Comparison of ENCODE assay signal across 8 cellular contexts in genomic region chr3:113514265-113514769, GRCh38. TPM values are rescaled to one million over a fixed set of nuclear protein-coding genes. Genes with fewer than 3 reads are reported as not detected.
DNase-seq lines count a peak whose midpoint lies in the region; ATAC-seq and TF ChIP-seq lines count a peak whose summit lies in the region.

No MANE protein-coding gene starts in this region.

- CTCF ChIA-PET in Caco-2 (lab: Charles Lee), result interaction anchor here (1.0 to 3.2 kb wide), 4 partner anchors 43 to 113 kb away, joined by 5 to 55 read pairs (median 15); no protein-coding TSS in a partner anchor

- H3K27ac Mint-ChIP-seq in Caco-2 (ENCODE audit: unreplicated experiment), result no peak overlapping the region

- BruUV-seq in Caco-2 (replicated peaks; lab: Mats Ljungman, UMichigan), result TSS peak; percentile 45

- H3K36me3 ChIP-seq in Caco-2 (ENCODE audit: control insufficient read depth, insufficient read depth, low read length), result no peaks in the 10 kb centered on the region
- no peaks in the 10 kb centered on the region for H3K36me3 ChIP-seq in breast epithelium
- no peaks in the 10 kb centered on the region for H3K36me3 ChIP-seq in mesodermal cell (ENCODE audit: control insufficient read depth, insufficient read depth, low read length)

- H3K9me3 ChIP-seq in Caco-2 (no peaks in the 10 kb centered on the region), breast epithelium (no peaks in the 10 kb centered on the region), mesodermal cell (ENCODE audit: control insufficient read depth, low read length) (peaks cover 7% of the 10 kb centered on the region)

- POLR2A ChIA-PET in Caco-2 (lab: Charles Lee), result interaction anchor here (0.5 to 1.4 kb wide), 5 partner anchors 64 to 479 kb away, joined by 3 to 7 read pairs (median 4); partner anchors contain the start of genes ATP6V1A and NAA50

- H3K4me3 ChIP-seq in Caco-2 (ENCODE audit: low read depth, low read length) (peak overlapping the region; percentile 83), breast epithelium (peak overlapping the region; percentile 70 to 95 (median 72)), mesodermal cell (ENCODE audit: extremely low read depth, insufficient read depth, low read length, poor library complexity, severe bottlenecking) (peak overlapping the region; percentile 70)

- intact Hi-C loops in Caco-2 (cut with micrococcal nuclease; ENCODE audit: unreplicated experiment), result no loop called here
- intact Hi-C loops in breast epithelium (cut with DNase I; ENCODE audit: low total_unique reads), result no loop called here

- TF ChIP-seq CTCF in Caco-2 (IDR thresholded peaks at IDR 0.05; ENCODE audit: insufficient read depth in 1 of 2, low read depth in 1 of 2, low read length in 1 of 2, severe bottlenecking in 1 of 2, unreplicated experiment in 1 of 2) (no peak), breast epithelium (IDR thresholded peaks at IDR 0.05) (no peak)

- H3K4me3 Mint-ChIP-seq in Caco-2 (ENCODE audit: unreplicated experiment), result no peak overlapping the region

- peaks cover 8% of the 10 kb centered on the region for H3K4me1 Mint-ChIP-seq in Caco-2 (ENCODE audit: low read depth, unreplicated experiment)

- 0% methylated on average over 8 to 9 of the region's 9 CpGs for WGBS in mesodermal cell (ENCODE audit: insufficient coverage in 2 of 2), 2 experiments

- H3K9me3 Mint-ChIP-seq in Caco-2 (ENCODE audit: unreplicated experiment), result no peaks in the 10 kb centered on the region

- no peak for TF ChIP-seq POLR2A in breast epithelium (IDR thresholded peaks at IDR 0.05)

- peak; percentile 5 for ATAC-seq in HG03196 (IDR thresholded peaks at IDR 0.05; ENCODE audit: unreplicated experiment)

- H3K27me3 ChIP-seq in Caco-2 (replicated peaks; ENCODE audit: control insufficient read depth, insufficient read depth, low read length), result no peaks in the 10 kb centered on the region
- no peaks in the 10 kb centered on the region for H3K27me3 ChIP-seq in breast epithelium

- H3K4me1 ChIP-seq in Caco-2 (no peaks in the 10 kb centered on the region), breast epithelium (no peaks in the 10 kb centered on the region), mesodermal cell (ENCODE audit: control insufficient read depth, insufficient read depth, low read length, poor library complexity, severe bottlenecking) (peaks cover 6% of the 10 kb centered on the region)

- H3K27me3 Mint-ChIP-seq in Caco-2 (ENCODE audit: insufficient read depth, unreplicated experiment), result no peaks in the 10 kb centered on the region

- peak overlapping the region; percentile 89 to 95 for H3K27ac ChIP-seq in breast epithelium
- peak overlapping the region; percentile 81 for H3K27ac ChIP-seq in mesodermal cell (ENCODE audit: low read depth, low read length, severe bottlenecking)

- DNase-seq in Caco-2 (peak in 1 of 2 experiments; percentile 6), breast epithelium (ENCODE audit: low spot score in 2 of 2) (no peak), activated T-cell treated with anti-CD3 and anti-CD28 coated beads for 4 hours (no peak), hippocampal formation (lab: John Stamatoyannopoulos, UW) (no peak), NCI-H2029 (lab: John Stamatoyannopoulos, UW) (no peak)
- no peak for DNase-seq in activated CD4-positive, CD25-positive, alpha-beta regulatory T cell treated with anti-CD3 and anti-CD28 coated beads, Interleukin-2, amount 50 U/mL, for 72 hours

- H3K36me3 Mint-ChIP-seq in Caco-2 (ENCODE audit: insufficient read depth, unreplicated experiment), result no peaks in the 10 kb centered on the region

RNA-seq across cellular contexts. Expression of gene SPICE1, which starts 0.6 kb away (rescaled TPM):
- total RNA-seq in Caco-2 (2022) (15.5 and 16.0 TPM in 2 replicates), breast epithelium (10 to 100 TPM in 2 of 3 donors, 1 to 10 TPM in 1; 9.8 to 44.8 (median 40.6) TPM)
- 18.5 TPM for polyA plus RNA-seq in mesodermal cell (2013, experiment 1 of 2)
- 21.6 TPM for polyA plus RNA-seq in mesodermal cell (2013, experiment 2 of 2)

RNA-seq across cellular contexts. Expression of gene SIDT1, which starts 18.0 kb away (rescaled TPM):
- total RNA-seq in Caco-2 (2022) (0.84 and 1.0 TPM in 2 replicates), breast epithelium (10 to 100 TPM in 2 of 3 donors, 1 to 10 TPM in 1; 3.8 to 95.0 (median 52.8) TPM)
- 0.41 TPM for polyA plus RNA-seq in mesodermal cell (2013, experiment 1 of 2)
- 0.61 TPM for polyA plus RNA-seq in mesodermal cell (2013, experiment 2 of 2)
